In genomic region chr3:158403013-158403412, GRCh38 we compare ENCODE assay signal across 2 cellular contexts.
TF ChIP-seq lines count a peak whose summit lies in the region.

No MANE protein-coding gene starts in this region.

TF ChIP-seq in HEK293, 187 proteins besides CTCF, POLR2A, EP300 and RAD21 (continued from another document):
- TF ChIP-seq, protein P1, sequence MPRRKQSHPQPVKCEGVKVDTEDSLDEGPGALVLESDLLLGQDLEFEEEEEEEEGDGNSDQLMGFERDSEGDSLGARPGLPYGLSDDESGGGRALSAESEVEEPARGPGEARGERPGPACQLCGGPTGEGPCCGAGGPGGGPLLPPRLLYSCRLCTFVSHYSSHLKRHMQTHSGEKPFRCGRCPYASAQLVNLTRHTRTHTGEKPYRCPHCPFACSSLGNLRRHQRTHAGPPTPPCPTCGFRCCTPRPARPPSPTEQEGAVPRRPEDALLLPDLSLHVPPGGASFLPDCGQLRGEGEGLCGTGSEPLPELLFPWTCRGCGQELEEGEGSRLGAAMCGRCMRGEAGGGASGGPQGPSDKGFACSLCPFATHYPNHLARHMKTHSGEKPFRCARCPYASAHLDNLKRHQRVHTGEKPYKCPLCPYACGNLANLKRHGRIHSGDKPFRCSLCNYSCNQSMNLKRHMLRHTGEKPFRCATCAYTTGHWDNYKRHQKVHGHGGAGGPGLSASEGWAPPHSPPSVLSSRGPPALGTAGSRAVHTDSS (tag by site-specific recombination; IDR thresholded peaks at IDR 0.05): no peak
- 0 out of 2 replicates have a peak, but pooled peaks have one; percentile 26 for TF ChIP-seq ZBTB17 (tag by site-specific recombination; IDR thresholded peaks at IDR 0.05)
- TF ChIP-seq ZNF426 (tag by site-specific recombination; IDR thresholded peaks at IDR 0.05): no peak
- 0 out of 2 replicates have a peak, but pooled peaks have one; percentile 32 for TF ChIP-seq ZXDB (tag by site-specific recombination; IDR thresholded peaks at IDR 0.05)
- TF ChIP-seq, protein P2, sequence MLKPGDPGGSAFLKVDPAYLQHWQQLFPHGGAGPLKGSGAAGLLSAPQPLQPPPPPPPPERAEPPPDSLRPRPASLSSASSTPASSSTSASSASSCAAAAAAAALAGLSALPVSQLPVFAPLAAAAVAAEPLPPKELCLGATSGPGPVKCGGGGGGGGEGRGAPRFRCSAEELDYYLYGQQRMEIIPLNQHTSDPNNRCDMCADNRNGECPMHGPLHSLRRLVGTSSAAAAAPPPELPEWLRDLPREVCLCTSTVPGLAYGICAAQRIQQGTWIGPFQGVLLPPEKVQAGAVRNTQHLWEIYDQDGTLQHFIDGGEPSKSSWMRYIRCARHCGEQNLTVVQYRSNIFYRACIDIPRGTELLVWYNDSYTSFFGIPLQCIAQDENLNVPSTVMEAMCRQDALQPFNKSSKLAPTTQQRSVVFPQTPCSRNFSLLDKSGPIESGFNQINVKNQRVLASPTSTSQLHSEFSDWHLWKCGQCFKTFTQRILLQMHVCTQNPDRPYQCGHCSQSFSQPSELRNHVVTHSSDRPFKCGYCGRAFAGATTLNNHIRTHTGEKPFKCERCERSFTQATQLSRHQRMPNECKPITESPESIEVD (tag by site-specific recombination; IDR thresholded peaks at IDR 0.05): peak; percentile 99
- TF ChIP-seq ZNF580 (tag by site-specific recombination; IDR thresholded peaks at IDR 0.05): 0 out of 2 replicates have a peak, but pooled peaks have one; percentile 26
- TF ChIP-seq EGR2 (tag by site-specific recombination; IDR thresholded peaks at IDR 0.05; ENCODE audit: low read depth): no peak
- 0 out of 2 replicates have a peak, but pooled peaks have one; percentile 16 for TF ChIP-seq WT1 (tag by site-specific recombination; IDR thresholded peaks at IDR 0.05)
- TF ChIP-seq ZNF664 (tag by site-specific recombination; IDR thresholded peaks at IDR 0.05): peak; percentile 93
- TF ChIP-seq OVOL3 (tag by site-specific recombination; IDR thresholded peaks at IDR 0.05): 0 out of 2 replicates have a peak, but pooled peaks have one; percentile 19
- TF ChIP-seq ZNF112 (tag by site-specific recombination; IDR thresholded peaks at IDR 0.05): no peak
- TF ChIP-seq BCL11B (tag by site-specific recombination; IDR thresholded peaks at IDR 0.05; ENCODE audit: low read depth): peak; percentile 20; the same call in 1 of the 2 replicates
- TF ChIP-seq ZNF473 (tag by site-specific recombination; IDR thresholded peaks at IDR 0.05): no peak
- TF ChIP-seq, protein P3, sequence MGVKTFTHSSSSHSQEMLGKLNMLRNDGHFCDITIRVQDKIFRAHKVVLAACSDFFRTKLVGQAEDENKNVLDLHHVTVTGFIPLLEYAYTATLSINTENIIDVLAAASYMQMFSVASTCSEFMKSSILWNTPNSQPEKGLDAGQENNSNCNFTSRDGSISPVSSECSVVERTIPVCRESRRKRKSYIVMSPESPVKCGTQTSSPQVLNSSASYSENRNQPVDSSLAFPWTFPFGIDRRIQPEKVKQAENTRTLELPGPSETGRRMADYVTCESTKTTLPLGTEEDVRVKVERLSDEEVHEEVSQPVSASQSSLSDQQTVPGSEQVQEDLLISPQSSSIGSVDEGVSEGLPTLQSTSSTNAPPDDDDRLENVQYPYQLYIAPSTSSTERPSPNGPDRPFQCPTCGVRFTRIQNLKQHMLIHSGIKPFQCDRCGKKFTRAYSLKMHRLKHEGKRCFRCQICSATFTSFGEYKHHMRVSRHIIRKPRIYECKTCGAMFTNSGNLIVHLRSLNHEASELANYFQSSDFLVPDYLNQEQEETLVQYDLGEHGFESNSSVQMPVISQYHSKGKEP (tag by site-specific recombination; IDR thresholded peaks at IDR 0.05): peak; percentile 33; the same call in 1 of the 2 replicates
- peak; percentile 64 for TF ChIP-seq FEZF1 (tag by site-specific recombination; IDR thresholded peaks at IDR 0.05)

TF ChIP-seq in SK-N-SH treated with all-trans-retinoic acid at 6 μM for 48 hours, 23 proteins besides CTCF, POLR2A, EP300 and RAD21 (continued from another document):
- TF ChIP-seq, protein P4, sequence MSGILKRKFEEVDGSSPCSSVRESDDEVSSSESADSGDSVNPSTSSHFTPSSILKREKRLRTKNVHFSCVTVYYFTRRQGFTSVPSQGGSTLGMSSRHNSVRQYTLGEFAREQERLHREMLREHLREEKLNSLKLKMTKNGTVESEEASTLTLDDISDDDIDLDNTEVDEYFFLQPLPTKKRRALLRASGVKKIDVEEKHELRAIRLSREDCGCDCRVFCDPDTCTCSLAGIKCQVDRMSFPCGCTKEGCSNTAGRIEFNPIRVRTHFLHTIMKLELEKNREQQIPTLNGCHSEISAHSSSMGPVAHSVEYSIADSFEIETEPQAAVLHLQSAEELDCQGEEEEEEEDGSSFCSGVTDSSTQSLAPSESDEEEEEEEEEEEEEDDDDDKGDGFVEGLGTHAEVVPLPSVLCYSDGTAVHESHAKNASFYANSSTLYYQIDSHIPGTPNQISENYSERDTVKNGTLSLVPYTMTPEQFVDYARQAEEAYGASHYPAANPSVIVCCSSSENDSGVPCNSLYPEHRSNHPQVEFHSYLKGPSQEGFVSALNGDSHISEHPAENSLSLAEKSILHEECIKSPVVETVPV (CRISPR knock-in tag; IDR thresholded peaks at IDR 0.05): 0 out of 2 replicates have a peak, but pooled peaks have one; percentile 63
- TF ChIP-seq PPARA (CRISPR knock-in tag; IDR thresholded peaks at IDR 0.05; ENCODE audit: borderline replicate concordance): no peak
- TF ChIP-seq OSR1 (CRISPR knock-in tag; IDR thresholded peaks at IDR 0.05): no peak
TF ChIP-seq in SK-N-SH treated with all-trans-retinoic acid at 6 μM for 48 hours: peak in this region for 4.
